13 cellular contexts compared by ENCODE assay signal in genomic region chr12:65208957-65209654, GRCh38. TPM values are rescaled to one million over a fixed set of nuclear protein-coding genes. Genes with fewer than 3 reads are reported as not detected.
DNase-seq lines count a peak whose midpoint lies in the region; ATAC-seq and TF ChIP-seq lines count a peak whose summit lies in the region.
"Had no signal": no experiment of that assay in that cellular context is flagged by ENCODE, and none has a peak within 500 bp of the region (broad histone marks: within the 10 kb centered on the region; RNA-seq: fewer than 3 reads in every experiment).

No MANE protein-coding gene starts in this region.

- H3K79me2 ChIP-seq in OCI-LY3 (ENCODE audit: low read length): peaks cover 63% of the 10 kb centered on the region

- TF ChIP-seq CTCF in OCI-LY3 (IDR thresholded peaks at IDR 0.05; ENCODE audit: low read depth, low read length): no peak
- TF ChIP-seq CTCF in chondrocyte (IDR thresholded peaks at IDR 0.05): no peak

- no peaks in the 10 kb centered on the region for H3K36me3 ChIP-seq in OCI-LY3 (replicated peaks; ENCODE audit: low read depth, low read length)

- H3K4me1 Mint-ChIP-seq in activated naive CD4-positive, alpha-beta T cell treated with anti-CD3 and anti-CD28 coated beads for 36 hours (ENCODE audit: low read depth): peaks cover 68% of the 10 kb centered on the region
- H3K4me1 Mint-ChIP-seq in chondrocyte (ENCODE audit: low read depth): peaks cover 11% of the 10 kb centered on the region
- H3K4me1 Mint-ChIP-seq in stimulated activated memory B cell treated with anti-CD40 and anti-IgM and Interleukin-4, amounts not matched to agents 10 μg/mL and 1 μg/mL and 100 μg/mL, for 72 hours: peaks cover 50% of the 10 kb centered on the region

- H3K4me3 ChIP-seq in OCI-LY3 (ENCODE audit: low read length): no peak overlapping the region
- H3K4me3 ChIP-seq: SK-N-MC had no signal

- no peak for DNase-seq in activated naive CD4-positive, alpha-beta T cell treated with anti-CD3 and anti-CD28 coated beads for 36 hours
- DNase-seq in activated naive CD4-positive, alpha-beta T cell treated with anti-CD3 and anti-CD28 coated beads, Interleukin-2, amount 50 U/mL, for 16 hours: no peak
- no peak for DNase-seq in chondrocyte (ENCODE audit: low spot score)
- DNase-seq: anterior cingulate cortex; NCI-H187; stimulated activated CD4-positive, alpha-beta T cell treated with anti-CD3 and anti-CD28 coated beads, Interleukin-2, amount 100 ng/mL, for 24 hours had no signal

- H3K9ac ChIP-seq in OCI-LY3 (ENCODE audit: low read length): no peak overlapping the region

- no peaks in the 10 kb centered on the region for H3K9me3 ChIP-seq in OCI-LY3 (ENCODE audit: insufficient read depth, low read length)

- intact Hi-C loops in activated naive CD4-positive, alpha-beta T cell treated with anti-CD3 and anti-CD28 coated beads for 36 hours (cut with micrococcal nuclease): loop anchor here (2.0 kb wide), 1 partner anchor 18 kb away; no protein-coding TSS in a partner anchor

- peak overlapping the region; percentile 42 for H3K4me2 ChIP-seq in OCI-LY3 (ENCODE audit: low read length)

- CTCF ChIA-PET in activated naive CD4-positive, alpha-beta T cell treated with anti-CD3 and anti-CD28 coated beads for 36 hours (lab: Charles Lee): interaction anchor here (0.7 to 0.9 kb wide), 3 partner anchors 9 to 56 kb away, joined by 3 to 4 read pairs (median 3); no protein-coding TSS in a partner anchor

- TF ChIP-seq POLR2A in GM18505 (IDR thresholded peaks at IDR 0.05; ENCODE audit: borderline replicate concordance, extremely low read depth, insufficient read depth, insufficient read length): no peak

- peaks cover 10% of the 10 kb centered on the region for H3K4me1 ChIP-seq in OCI-LY3 (ENCODE audit: low read length)

- H3K27me3 ChIP-seq in OCI-LY3 (ENCODE audit: low read depth, low read length): no peaks in the 10 kb centered on the region

- no peak overlapping the region for H3K27ac ChIP-seq in OCI-LY3 (ENCODE audit: low read length)
- H3K27ac ChIP-seq: SK-N-MC had no signal

- H3K9me3 Mint-ChIP-seq in activated naive CD4-positive, alpha-beta T cell treated with anti-CD3 and anti-CD28 coated beads for 36 hours: no peaks in the 10 kb centered on the region
- no peaks in the 10 kb centered on the region for H3K9me3 Mint-ChIP-seq in chondrocyte (ENCODE audit: low read depth)
- H3K9me3 Mint-ChIP-seq in stimulated activated memory B cell treated with anti-CD40 and anti-IgM and Interleukin-4, amounts not matched to agents 10 μg/mL and 1 μg/mL and 100 μg/mL, for 72 hours: no peaks in the 10 kb centered on the region
- H3K9me3 Mint-ChIP-seq: dendritic cell treated with granulocyte-macrophage colony-stimulating factor and Interleukin-4, amounts not matched to agents 40 ng/mL and 50 ng/mL, for 4 days had no signal

- H2AFZ ChIP-seq in OCI-LY3 (ENCODE audit: low read depth, low read length): no peak overlapping the region

- peaks cover 11% of the 10 kb centered on the region for H3K36me3 Mint-ChIP-seq in activated naive CD4-positive, alpha-beta T cell treated with anti-CD3 and anti-CD28 coated beads for 36 hours (ENCODE audit: low read depth)
- H3K36me3 Mint-ChIP-seq in chondrocyte (ENCODE audit: low read depth): peaks cover 4% of the 10 kb centered on the region
- H3K36me3 Mint-ChIP-seq in stimulated activated memory B cell treated with anti-CD40 and anti-IgM and Interleukin-4, amounts not matched to agents 10 μg/mL and 1 μg/mL and 100 μg/mL, for 72 hours: peaks cover 24% of the 10 kb centered on the region

- no peak for ATAC-seq in stimulated activated memory B cell treated with anti-CD40 and anti-IgM and Interleukin-4, amounts not matched to agents 10 μg/mL and 1 μg/mL and 100 μg/mL, for 72 hours
- ATAC-seq in GM18505 (IDR thresholded peaks at IDR 0.05; ENCODE audit: unreplicated experiment): no peak
- no peak for ATAC-seq in GM19452 (IDR thresholded peaks at IDR 0.05; ENCODE audit: unreplicated experiment)
- no peak for ATAC-seq in HG02610 (IDR thresholded peaks at IDR 0.05; ENCODE audit: unreplicated experiment)

- H3K27ac Mint-ChIP-seq in activated naive CD4-positive, alpha-beta T cell treated with anti-CD3 and anti-CD28 coated beads for 36 hours: peak overlapping the region; percentile 69
- peak overlapping the region; percentile 69 for H3K27ac Mint-ChIP-seq in chondrocyte (ENCODE audit: unreplicated experiment)
- peak overlapping the region; percentile 90 for H3K27ac Mint-ChIP-seq in stimulated activated memory B cell treated with anti-CD40 and anti-IgM and Interleukin-4, amounts not matched to agents 10 μg/mL and 1 μg/mL and 100 μg/mL, for 72 hours
- H3K27ac Mint-ChIP-seq: dendritic cell treated with granulocyte-macrophage colony-stimulating factor and Interleukin-4, amounts not matched to agents 40 ng/mL and 50 ng/mL, for 4 days had no signal

- H3K4me3 Mint-ChIP-seq in activated naive CD4-positive, alpha-beta T cell treated with anti-CD3 and anti-CD28 coated beads for 36 hours: peak overlapping the region; percentile 43
- no peak overlapping the region for H3K4me3 Mint-ChIP-seq in chondrocyte (ENCODE audit: unreplicated experiment)
- peak overlapping the region; percentile 72 for H3K4me3 Mint-ChIP-seq in stimulated activated memory B cell treated with anti-CD40 and anti-IgM and Interleukin-4, amounts not matched to agents 10 μg/mL and 1 μg/mL and 100 μg/mL, for 72 hours
- H3K4me3 Mint-ChIP-seq: dendritic cell treated with granulocyte-macrophage colony-stimulating factor and Interleukin-4, amounts not matched to agents 40 ng/mL and 50 ng/mL, for 4 days had no signal

- H3K27me3 Mint-ChIP-seq in activated naive CD4-positive, alpha-beta T cell treated with anti-CD3 and anti-CD28 coated beads for 36 hours (ENCODE audit: low read depth): no peaks in the 10 kb centered on the region
- H3K27me3 Mint-ChIP-seq in chondrocyte (ENCODE audit: low read depth): no peaks in the 10 kb centered on the region
- H3K27me3 Mint-ChIP-seq in stimulated activated memory B cell treated with anti-CD40 and anti-IgM and Interleukin-4, amounts not matched to agents 10 μg/mL and 1 μg/mL and 100 μg/mL, for 72 hours: no peaks in the 10 kb centered on the region
- H3K27me3 Mint-ChIP-seq: dendritic cell treated with granulocyte-macrophage colony-stimulating factor and Interleukin-4, amounts not matched to agents 40 ng/mL and 50 ng/mL, for 4 days had no signal

- peaks cover 42% of the 10 kb centered on the region for H4K20me1 ChIP-seq in OCI-LY3 (ENCODE audit: insufficient read depth, low read length)

RNA-seq across cellular contexts. Expression of gene LEMD3, which starts 39.7 kb away (rescaled TPM):
- 10 to 100 TPM; 16.5 to 17.5 TPM for total RNA-seq in activated naive CD4-positive, alpha-beta T cell treated with anti-CD3 and anti-CD28 coated beads for 36 hours
- 21.8 to 27.4 TPM (median 21.9 TPM) in 3 replicates for total RNA-seq in chondrocyte
